Comparison of ENCODE assay signal across 1 cellular context in the genomic region with DNA sequence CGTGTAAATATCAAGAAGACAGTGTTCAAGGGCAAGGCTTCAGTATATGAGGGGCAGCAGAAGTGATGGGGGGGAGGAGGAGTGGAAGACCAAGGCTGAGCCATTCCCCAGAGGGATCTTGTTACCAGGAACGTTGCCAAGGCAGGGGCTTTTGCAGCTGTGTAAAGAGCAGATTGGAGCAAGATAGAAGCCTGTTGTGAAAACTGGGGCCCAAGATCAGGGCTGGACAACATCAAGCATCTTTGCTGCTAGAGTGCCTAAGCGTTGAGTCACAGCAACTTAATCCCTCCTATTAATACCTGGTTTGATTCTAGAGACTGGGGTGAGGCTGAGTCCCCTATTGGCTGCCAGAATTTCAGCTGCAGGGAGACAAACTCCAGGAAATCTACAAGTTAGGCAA.
A peak's percentile ranks its signal among the peaks of the same experiment; 100 is the strongest.
TF ChIP-seq lines count a peak whose summit lies in the region.

No MANE protein-coding gene starts in this region.

TF ChIP-seq in SK-N-SH, 30 proteins besides CTCF, POLR2A, EP300 and RAD21 (continued from another document):
- TF ChIP-seq FOSL2 (IDR thresholded peaks at IDR 0.05; ENCODE audit: borderline replicate concordance, low read depth) (peak; percentile 71), GATA2 (CRISPR knock-in tag; IDR thresholded peaks at IDR 0.05) (peak; percentile 62), POLR2AphosphoS5 (IDR thresholded peaks at IDR 0.05; ENCODE audit: low read depth, low read length) (peak; percentile 67), TCF12 (IDR thresholded peaks at IDR 0.05) (peak; percentile 99), RXRA (IDR thresholded peaks at IDR 0.05; ENCODE audit: borderline replicate concordance, low read depth) (peak; percentile 78; the same call in 1 of the 2 replicates), GABPA (IDR thresholded peaks at IDR 0.05; ENCODE audit: low read depth) (no peak), TEAD4 (IDR thresholded peaks at IDR 0.05; ENCODE audit: borderline replicate concordance, insufficient read depth) (peak; percentile 94), FOXM1 (IDR thresholded peaks at IDR 0.05; ENCODE audit: low read depth) (peak; percentile 78; the same call in 1 of the 2 replicates), MEF2A (IDR thresholded peaks at IDR 0.05; ENCODE audit: borderline replicate concordance, low read depth) (no peak), RFX5 (IDR thresholded peaks at IDR 0.05; ENCODE audit: low read length) (no peak), YY1 (IDR thresholded peaks at IDR 0.05; ENCODE audit: low read depth) (no peak), NFIC (IDR thresholded peaks at IDR 0.05; ENCODE audit: borderline replicate concordance) (peak; percentile 98), CHD2 (IDR thresholded peaks at IDR 0.05; ENCODE audit: low read length, partially characterized antibody) (no peak)
- TF ChIP-seq, protein P1, sequence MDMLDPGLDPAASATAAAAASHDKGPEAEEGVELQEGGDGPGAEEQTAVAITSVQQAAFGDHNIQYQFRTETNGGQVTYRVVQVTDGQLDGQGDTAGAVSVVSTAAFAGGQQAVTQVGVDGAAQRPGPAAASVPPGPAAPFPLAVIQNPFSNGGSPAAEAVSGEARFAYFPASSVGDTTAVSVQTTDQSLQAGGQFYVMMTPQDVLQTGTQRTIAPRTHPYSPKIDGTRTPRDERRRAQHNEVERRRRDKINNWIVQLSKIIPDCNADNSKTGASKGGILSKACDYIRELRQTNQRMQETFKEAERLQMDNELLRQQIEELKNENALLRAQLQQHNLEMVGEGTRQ (IDR thresholded peaks at IDR 0.05; ENCODE audit: borderline replicate concordance, low read depth, low read length) = no peak
- TF ChIP-seq, protein P2, sequence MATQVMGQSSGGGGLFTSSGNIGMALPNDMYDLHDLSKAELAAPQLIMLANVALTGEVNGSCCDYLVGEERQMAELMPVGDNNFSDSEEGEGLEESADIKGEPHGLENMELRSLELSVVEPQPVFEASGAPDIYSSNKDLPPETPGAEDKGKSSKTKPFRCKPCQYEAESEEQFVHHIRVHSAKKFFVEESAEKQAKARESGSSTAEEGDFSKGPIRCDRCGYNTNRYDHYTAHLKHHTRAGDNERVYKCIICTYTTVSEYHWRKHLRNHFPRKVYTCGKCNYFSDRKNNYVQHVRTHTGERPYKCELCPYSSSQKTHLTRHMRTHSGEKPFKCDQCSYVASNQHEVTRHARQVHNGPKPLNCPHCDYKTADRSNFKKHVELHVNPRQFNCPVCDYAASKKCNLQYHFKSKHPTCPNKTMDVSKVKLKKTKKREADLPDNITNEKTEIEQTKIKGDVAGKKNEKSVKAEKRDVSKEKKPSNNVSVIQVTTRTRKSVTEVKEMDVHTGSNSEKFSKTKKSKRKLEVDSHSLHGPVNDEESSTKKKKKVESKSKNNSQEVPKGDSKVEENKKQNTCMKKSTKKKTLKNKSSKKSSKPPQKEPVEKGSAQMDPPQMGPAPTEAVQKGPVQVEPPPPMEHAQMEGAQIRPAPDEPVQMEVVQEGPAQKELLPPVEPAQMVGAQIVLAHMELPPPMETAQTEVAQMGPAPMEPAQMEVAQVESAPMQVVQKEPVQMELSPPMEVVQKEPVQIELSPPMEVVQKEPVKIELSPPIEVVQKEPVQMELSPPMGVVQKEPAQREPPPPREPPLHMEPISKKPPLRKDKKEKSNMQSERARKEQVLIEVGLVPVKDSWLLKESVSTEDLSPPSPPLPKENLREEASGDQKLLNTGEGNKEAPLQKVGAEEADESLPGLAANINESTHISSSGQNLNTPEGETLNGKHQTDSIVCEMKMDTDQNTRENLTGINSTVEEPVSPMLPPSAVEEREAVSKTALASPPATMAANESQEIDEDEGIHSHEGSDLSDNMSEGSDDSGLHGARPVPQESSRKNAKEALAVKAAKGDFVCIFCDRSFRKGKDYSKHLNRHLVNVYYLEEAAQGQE (IDR thresholded peaks at IDR 0.05; ENCODE audit: low read depth, low read length) = no peak
- TF ChIP-seq, protein P3, sequence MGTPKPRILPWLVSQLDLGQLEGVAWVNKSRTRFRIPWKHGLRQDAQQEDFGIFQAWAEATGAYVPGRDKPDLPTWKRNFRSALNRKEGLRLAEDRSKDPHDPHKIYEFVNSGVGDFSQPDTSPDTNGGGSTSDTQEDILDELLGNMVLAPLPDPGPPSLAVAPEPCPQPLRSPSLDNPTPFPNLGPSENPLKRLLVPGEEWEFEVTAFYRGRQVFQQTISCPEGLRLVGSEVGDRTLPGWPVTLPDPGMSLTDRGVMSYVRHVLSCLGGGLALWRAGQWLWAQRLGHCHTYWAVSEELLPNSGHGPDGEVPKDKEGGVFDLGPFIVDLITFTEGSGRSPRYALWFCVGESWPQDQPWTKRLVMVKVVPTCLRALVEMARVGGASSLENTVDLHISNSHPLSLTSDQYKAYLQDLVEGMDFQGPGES (IDR thresholded peaks at IDR 0.05; ENCODE audit: low read depth, low read length) = no peak
- TF ChIP-seq, protein P4, sequence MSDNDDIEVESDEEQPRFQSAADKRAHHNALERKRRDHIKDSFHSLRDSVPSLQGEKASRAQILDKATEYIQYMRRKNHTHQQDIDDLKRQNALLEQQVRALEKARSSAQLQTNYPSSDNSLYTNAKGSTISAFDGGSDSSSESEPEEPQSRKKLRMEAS (IDR thresholded peaks at IDR 0.05; ENCODE audit: low read depth) = peak; percentile 59
